Comparison of ENCODE assay signal across 8 cellular contexts in genomic region chr17:72560303-72561247, GRCh38.
DNase-seq lines count a peak whose midpoint lies in the region; ATAC-seq and TF ChIP-seq lines count a peak whose summit lies in the region.

No MANE protein-coding gene starts in this region.

- no peaks in the 10 kb centered on the region for H3K36me3 ChIP-seq in MM.1S (replicated peaks; ENCODE audit: insufficient read depth, low read length)
- no peaks in the 10 kb centered on the region for H3K36me3 ChIP-seq in heart left ventricle

- no peak overlapping the region for H3K27ac ChIP-seq in MM.1S (ENCODE audit: low read length)
- no peak overlapping the region for H3K27ac ChIP-seq in heart left ventricle

- no peak for TF ChIP-seq POLR2A in heart left ventricle (IDR thresholded peaks at IDR 0.05)

- CTCF ChIA-PET in Calu3 (lab: Charles Lee) = interaction anchor here (0.5 to 2.0 kb wide), 11 partner anchors 19 to 747 kb away, joined by 3 to 5 read pairs (median 3); no protein-coding TSS in a partner anchor

- H3K4me3 Mint-ChIP-seq in Calu3 (ENCODE audit: low read depth, unreplicated experiment) = peak overlapping the region; percentile 21
- no peak overlapping the region for H3K4me3 Mint-ChIP-seq in activated naive CD8-positive, alpha-beta T cell treated with anti-CD3 and anti-CD28 coated beads for 36 hours

- peaks cover 19% of the 10 kb centered on the region for H3K36me3 Mint-ChIP-seq in Calu3 (ENCODE audit: insufficient read depth, unreplicated experiment)
- no peaks in the 10 kb centered on the region for H3K36me3 Mint-ChIP-seq in activated naive CD8-positive, alpha-beta T cell treated with anti-CD3 and anti-CD28 coated beads for 36 hours

- H2AFZ ChIP-seq in MM.1S (ENCODE audit: low read length) = no peak overlapping the region

- DNase-seq in Calu3 (peak; percentile 49), MM.1S (peak; percentile 52), SHP77 treated with DMSO at 0.1 percent for 48 hours (lab: John Stamatoyannopoulos, UW) (peak; percentile 54), heart left ventricle (no peak), retinal pigment epithelial cell (ENCODE audit: low read depth) (no peak)
- DNase-seq in activated naive CD8-positive, alpha-beta T cell treated with anti-CD3 and anti-CD28 coated beads for 36 hours = peak; percentile 28

- H3K27ac Mint-ChIP-seq in Calu3 (ENCODE audit: unreplicated experiment) = no peak overlapping the region
- no peak overlapping the region for H3K27ac Mint-ChIP-seq in activated naive CD8-positive, alpha-beta T cell treated with anti-CD3 and anti-CD28 coated beads for 36 hours

- H3K79me2 ChIP-seq in MM.1S (ENCODE audit: low read length) = peaks cover 96% of the 10 kb centered on the region

- intact Hi-C loops in Calu3 (cut with micrococcal nuclease; ENCODE audit: unreplicated experiment) = loop anchor here (5.0 kb wide), 1 partner anchor 102 kb away; no protein-coding TSS in a partner anchor
- intact Hi-C loops in heart left ventricle (cut with DNase I) = loop anchor here in 9 of 10 donors (5.0 to 10.0 kb wide), 6 partner anchors 162 to 624 kb away; partner anchors contain the start of gene SSTR2 (in 1 of the 9)

- no peaks in the 10 kb centered on the region for H3K27me3 ChIP-seq in MM.1S (replicated peaks; ENCODE audit: insufficient read depth, low read length)
- H3K27me3 ChIP-seq in heart left ventricle = peaks cover 0 to 15% (median 0%) of the 10 kb centered on the region in 9 donors

- no peaks in the 10 kb centered on the region; the same call in 1 of the 2 replicates for H3F3A ChIP-seq in MM.1S (ENCODE audit: insufficient read depth, low read length)

- no peaks in the 10 kb centered on the region for H3K9me2 ChIP-seq in MM.1S (replicated peaks; ENCODE audit: insufficient read depth, low read length)

- peaks cover 23% of the 10 kb centered on the region for H4K20me1 ChIP-seq in MM.1S (ENCODE audit: insufficient read depth, low read length)

- H3K4me2 ChIP-seq in MM.1S (ENCODE audit: low read depth, low read length) = no peak overlapping the region

- H3K9me3 ChIP-seq in MM.1S (replicated peaks; ENCODE audit: insufficient read depth, low read length) (no peaks in the 10 kb centered on the region), heart left ventricle (no peaks in the 10 kb centered on the region)

- ATAC-seq in GM21529 (IDR thresholded peaks at IDR 0.05; ENCODE audit: unreplicated experiment) = peak; percentile 68
- peak; percentile 62 to 79 (median 73) for ATAC-seq in heart left ventricle
- no peak for ATAC-seq in HG02588 (IDR thresholded peaks at IDR 0.05; ENCODE audit: unreplicated experiment)

- 57 to 62% (median 59%) methylated on average over 12 to 24 of the region's 24 CpGs for WGBS in heart left ventricle, 4 donors

- H3K9ac ChIP-seq in MM.1S (ENCODE audit: low read length) = no peak overlapping the region

- TF ChIP-seq CTCF in Calu3 (IDR thresholded peaks at IDR 0.05; ENCODE audit: unreplicated experiment) = peak; percentile 21
- TF ChIP-seq CTCF in MM.1S (IDR thresholded peaks at IDR 0.05; ENCODE audit: low read length) = peak; percentile 82
- peak; percentile 67 to 89 (median 80) for TF ChIP-seq CTCF in heart left ventricle (IDR thresholded peaks at IDR 0.05)
- TF ChIP-seq CTCF in retinal pigment epithelial cell (conservative IDR thresholded peaks at IDR 0.05; ENCODE audit: low read depth, low read length) = peak; percentile 79

- no peaks in the 10 kb centered on the region for H3K4me1 ChIP-seq in MM.1S (ENCODE audit: low read length)
- no peaks in the 10 kb centered on the region for H3K4me1 ChIP-seq in heart left ventricle

- H3K27me3 Mint-ChIP-seq in Calu3 (ENCODE audit: unreplicated experiment) = no peaks in the 10 kb centered on the region
- no peaks in the 10 kb centered on the region for H3K27me3 Mint-ChIP-seq in activated naive CD8-positive, alpha-beta T cell treated with anti-CD3 and anti-CD28 coated beads for 36 hours

- peaks cover 8% of the 10 kb centered on the region for H3K4me1 Mint-ChIP-seq in Calu3 (ENCODE audit: low read depth, unreplicated experiment)
- H3K4me1 Mint-ChIP-seq in activated naive CD8-positive, alpha-beta T cell treated with anti-CD3 and anti-CD28 coated beads for 36 hours = no peaks in the 10 kb centered on the region

- no peaks in the 10 kb centered on the region for H3K9me3 Mint-ChIP-seq in Calu3 (ENCODE audit: low read depth, unreplicated experiment)
- no peaks in the 10 kb centered on the region for H3K9me3 Mint-ChIP-seq in activated naive CD8-positive, alpha-beta T cell treated with anti-CD3 and anti-CD28 coated beads for 36 hours

- H3K4me3 ChIP-seq in MM.1S (ENCODE audit: low read length) (no peak overlapping the region), heart left ventricle (no peak overlapping the region), retinal pigment epithelial cell (ENCODE audit: low read length) (no peak overlapping the region)

- BruUV-seq in Calu3 (replicated peaks; lab: Mats Ljungman, UMichigan) = no TSS peak

Comparison
In these comparisons a context has a peak if more than half of its experiments do, and no peak if none do; other contexts are left out.
1. DNase-seq: peak in Calu3 (single experiment), MM.1S (single experiment), SHP77 treated with DMSO at 0.1 percent for 48 hours (single experiment) and activated naive CD8-positive, alpha-beta T cell treated with anti-CD3 and anti-CD28 coated beads for 36 hours (single experiment); none in heart left ventricle (0 of 5) and retinal pigment epithelial cell (single experiment).
2. CTCF ChIP-seq: peak in every context shown above with its lines; median percentile 82 in MM.1S; 80 in heart left ventricle; 79 in retinal pigment epithelial cell; 21 in Calu3.